In the genomic region with DNA sequence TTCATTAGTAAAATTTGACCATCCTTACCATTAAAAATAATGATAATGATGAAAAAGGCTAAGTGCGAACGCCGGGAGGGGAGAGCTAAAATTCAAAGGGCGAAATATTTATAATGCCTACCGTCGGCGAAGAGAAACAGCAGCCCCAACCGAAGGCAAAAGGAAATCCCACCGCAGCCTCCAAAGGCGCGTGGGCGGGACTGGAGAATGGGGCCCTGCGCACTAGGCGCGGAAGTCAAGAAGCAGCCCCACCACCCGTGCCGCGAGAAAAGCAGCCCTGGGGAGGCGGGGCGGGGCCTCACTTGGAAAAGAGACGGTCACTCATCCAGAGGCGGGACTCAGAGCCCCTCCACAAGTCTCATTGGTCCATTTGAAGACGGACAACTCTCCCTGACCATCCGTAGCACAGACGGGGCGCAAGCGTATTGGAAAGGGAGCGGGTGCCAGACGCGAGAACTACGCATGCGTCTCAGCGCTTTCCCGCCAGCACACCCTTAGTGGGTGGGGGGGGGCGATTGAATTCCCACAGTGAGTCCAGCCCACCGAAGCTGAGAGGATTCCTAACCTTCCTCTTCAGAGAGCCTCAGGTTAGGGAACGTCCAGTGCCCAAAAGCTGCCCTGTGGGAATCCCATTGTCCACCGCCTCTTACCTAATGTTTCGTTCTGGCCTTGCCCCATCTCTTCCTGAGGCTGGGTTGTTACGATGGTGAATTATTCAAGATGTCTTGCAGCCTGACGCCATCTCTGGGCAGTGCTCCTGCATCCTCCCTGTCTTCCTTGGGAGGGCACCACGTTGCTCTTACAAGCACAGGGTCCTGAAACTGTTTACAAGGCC, we compare ENCODE assay signal across 8 cellular contexts.
DNase-seq lines count a peak whose midpoint lies in the region; ATAC-seq, FAIRE-seq and TF ChIP-seq lines count a peak whose summit lies in the region.

No MANE protein-coding gene starts in this region.

- CTCF ChIA-PET in RWPE1 (lab: Yijun Ruan, JAX) = interaction anchor here (0.6 to 2.8 kb wide), 4 partner anchors 9 to 62 kb away, joined by 3 to 22 read pairs (median 8); a partner anchor contains a TSS

- H3K27ac ChIP-seq in RWPE1 = peak overlapping the region; percentile 90

- POLR2A ChIA-PET in RWPE1 (lab: Yijun Ruan, JAX; ENCODE audit: low non-redundant PET) = interaction anchor here (0.7 to 1.2 kb wide), 2 partner anchors 21 to 24 kb away, joined by 3 read pairs; no protein-coding TSS in a partner anchor

- no peak for FAIRE-seq in H54 (lab: Jason Lieb, UNC)

- peaks cover 4% of the 10 kb centered on the region for H3K36me3 Mint-ChIP-seq in nephron (ENCODE audit: low read depth)

- peak; percentile 96 for ATAC-seq in stimulated activated naive CD8-positive, alpha-beta T cell treated with anti-CD3 and anti-CD28 coated beads, Interleukin-15, Interleukin-2, amounts not matched to agents 100 U/mL and 50 U/mL, for 24 hours

- H3K9me3 Mint-ChIP-seq in nephron = no peaks in the 10 kb centered on the region

- TF ChIP-seq POLR2A in H54 (IDR thresholded peaks at IDR 0.05; ENCODE audit: low read depth, low read length) = peak; percentile 89

- no peaks in the 10 kb centered on the region for H3K27me3 Mint-ChIP-seq in nephron (ENCODE audit: low read depth)

- H3K4me1 Mint-ChIP-seq in nephron = peaks cover 32% of the 10 kb centered on the region

- TF ChIP-seq CTCF in RWPE1 (conservative IDR thresholded peaks at IDR 0.05; ENCODE audit: low read depth) (no peak), nephron (IDR thresholded peaks at IDR 0.05; ENCODE audit: unreplicated experiment in 3 of 3) (no peak)

- H3K4me3 Mint-ChIP-seq in nephron = peak overlapping the region; percentile 87 to 93 (median 89)

- DNase-seq in ELF-1 (ENCODE audit: low read depth, low spot score) = peak; percentile 99
- peak; percentile 94 for DNase-seq in H54 (ENCODE audit: insufficient read length, low spot score)
- DNase-seq in LoVo (ENCODE audit: low spot score) = peak; percentile 98
- DNase-seq in RWPE1 (ENCODE audit: low spot score) = peak; percentile 100
- DNase-seq in activated T-helper 9 cell treated with anti-CD3 and anti-CD28 coated beads, Interleukin-2, amount 50 U/mL, for 16 hours (ENCODE audit: low read depth) = peak; percentile 100
- peak; percentile 99 for DNase-seq in fibroblast of peridontal ligament (ENCODE audit: extremely low read depth)
- DNase-seq in stimulated activated naive CD8-positive, alpha-beta T cell treated with anti-CD3 and anti-CD28 coated beads, Interleukin-15, Interleukin-2, amounts not matched to agents 100 U/mL and 50 U/mL, for 24 hours = peak; percentile 100

- H3K27ac Mint-ChIP-seq in nephron = peak overlapping the region; percentile 91 to 99 (median 97)

Comparison
In these comparisons a context has a peak if more than half of its experiments do, and no peak if none do; other contexts are left out.
1. Peak in every context shown above with its lines: DNase-seq, ATAC-seq and H3K27ac ChIP-seq.